Comparison of ENCODE assay signal across 29 cellular contexts in genomic region chr2:24494415-24494814, GRCh38. TPM values are rescaled to one million over a fixed set of nuclear protein-coding genes. Genes with fewer than 3 reads are reported as not detected.
DNase-seq lines count a peak whose midpoint lies in the region; ATAC-seq and TF ChIP-seq lines count a peak whose summit lies in the region.
"Had no signal": no experiment of that assay in that cellular context is flagged by ENCODE, and none has a peak within 500 bp of the region (broad histone marks: within the 10 kb centered on the region; RNA-seq: fewer than 3 reads in every experiment).

No MANE protein-coding gene starts in this region.

- H3K9ac ChIP-seq in Loucy (ENCODE audit: low read depth, low read length, poor library complexity, severe bottlenecking) (no peak overlapping the region), H9 (ENCODE audit: extremely low read depth, insufficient read length, low read length) (no peak overlapping the region)
- H3K9ac ChIP-seq: BLaER1 had no signal

- no peak overlapping the region for H3K27ac ChIP-seq in H9 (ENCODE audit: insufficient read length, low read depth, low read length)
- H3K27ac ChIP-seq: BLaER1, breast epithelium, Peyer's patch, right lobe of liver had no signal

- H3K9me3 ChIP-seq in Loucy (ENCODE audit: insufficient read depth, low read depth, low read length) (no peaks in the 10 kb centered on the region), H9 (ENCODE audit: control insufficient read depth, low read depth, low read length) (no peaks in the 10 kb centered on the region)
- H3K9me3 ChIP-seq: BLaER1, breast epithelium, Caco-2, Peyer's patch, right lobe of liver, tibial nerve had no signal

- H3K18ac ChIP-seq in H9 (ENCODE audit: insufficient read length, low read depth, low read length) = no peak overlapping the region

- H2BK20ac ChIP-seq in H9 (ENCODE audit: low read depth, low read length, poor library complexity, severe bottlenecking) = no peak overlapping the region

- H3K27me3 Mint-ChIP-seq in CD14-positive monocyte (ENCODE audit: low read depth in 3 of 3) = peaks cover 0 to 3% (median 0%) of the 10 kb centered on the region in 3 donors
- no peaks in the 10 kb centered on the region for H3K27me3 Mint-ChIP-seq in effector memory CD8-positive, alpha-beta T cell
- H3K27me3 Mint-ChIP-seq in nephron (ENCODE audit: low read depth) = no peaks in the 10 kb centered on the region
- H3K27me3 Mint-ChIP-seq in H9 (ENCODE audit: low read depth) = peaks cover 16% of the 10 kb centered on the region
- H3K27me3 Mint-ChIP-seq: IgD-negative memory B cell had no signal

- H3K4me3 ChIP-seq in Loucy (ENCODE audit: low read length, poor library complexity, severe bottlenecking) = peak overlapping the region; percentile 85
- H3K4me3 ChIP-seq: BLaER1, Peyer's patch, right lobe of liver, tibial nerve had no signal

- H4K8ac ChIP-seq in H9 (replicated peaks; ENCODE audit: insufficient read length, low read depth, low read length) = no peak overlapping the region

- no peak overlapping the region for H2BK15ac ChIP-seq in H9 (ENCODE audit: low read depth, low read length)

- H3K27ac Mint-ChIP-seq in CD14-positive monocyte (peak overlapping the region in 6 of 7 donors; percentile 10 to 92 (median 86)), nephron (peak overlapping the region in 2 of 3 experiments; percentile 56 to 84), H9 (no peak overlapping the region)
- peak overlapping the region; percentile 94 to 97 for H3K27ac Mint-ChIP-seq in effector memory CD8-positive, alpha-beta T cell
- H3K27ac Mint-ChIP-seq: activated CD8-positive, alpha-beta T cell treated with anti-CD3 and anti-CD28 coated beads, Interleukin-2, amount 10 ng/mL, durations not matched to agents 7 days and 5 days; activated naive CD4-positive, alpha-beta T cell treated with anti-CD3 and anti-CD28 coated beads, Interleukin-2, amount 50 U/mL, for 72 hours; activated T-helper 2 cell treated with anti-CD3 and anti-CD28 coated beads, Interferon-gamma antibody, Interleukin-2, Interleukin-4, amounts not matched to agents 10 μg/mL and 5 μg/mL and 100 μg/mL, durations not matched to agents 14 hours and 24 hours and 36 hours; progenitor cell of endocrine pancreas had no signal

- H3K79me1 ChIP-seq in H9 (ENCODE audit: insufficient read depth, low read depth, low read length, poor library complexity, severe bottlenecking) = no peaks in the 10 kb centered on the region

- no peaks in the 10 kb centered on the region for H3K9me2 ChIP-seq in Loucy (replicated peaks; ENCODE audit: low read depth, low read length)

- H4K91ac ChIP-seq in H9 (ENCODE audit: insufficient read length, low read depth, low read length) = no peak overlapping the region

- TF ChIP-seq CTCF in CD14-positive monocyte (IDR thresholded peaks at IDR 0.05) = no peak
- TF ChIP-seq CTCF in Loucy (conservative IDR thresholded peaks at IDR 0.05; ENCODE audit: low read length) = no peak
- no peak for TF ChIP-seq CTCF in nephron (IDR thresholded peaks at IDR 0.05; ENCODE audit: unreplicated experiment in 3 of 3)
- TF ChIP-seq CTCF in H9 (conservative IDR thresholded peaks at IDR 0.05) = no peak

- H2BK5ac ChIP-seq in H9 (ENCODE audit: insufficient read length, low read length) = no peak overlapping the region

- H4K5ac ChIP-seq in H9 (ENCODE audit: insufficient read length, low read depth, low read length) = no peak overlapping the region

- intact Hi-C loops in CD14-positive monocyte (cut with micrococcal nuclease) = loop anchor here (5.0 kb wide), 2 partner anchors 37 to 42 kb away; no protein-coding TSS in a partner anchor

- peaks cover 32% of the 10 kb centered on the region for H4K20me1 ChIP-seq in Loucy (ENCODE audit: insufficient read depth, low read length, poor library complexity, severe bottlenecking)
- no peaks in the 10 kb centered on the region for H4K20me1 ChIP-seq in H9 (ENCODE audit: control insufficient read depth, insufficient read depth, insufficient read length)

- H3K79me2 ChIP-seq in Loucy (ENCODE audit: insufficient read depth, low read length) (peaks cover 78% of the 10 kb centered on the region), H9 (ENCODE audit: insufficient read depth, low read length) (no peaks in the 10 kb centered on the region)

- ATAC-seq in effector memory CD8-positive, alpha-beta T cell (replicated peaks) = no peak
- ATAC-seq: activated CD8-positive, alpha-beta T cell treated with anti-CD3 and anti-CD28 coated beads, Interleukin-2, amount 10 ng/mL, durations not matched to agents 7 days and 5 days; activated naive CD4-positive, alpha-beta T cell treated with anti-CD3 and anti-CD28 coated beads, Interleukin-2, amount 50 U/mL, for 72 hours; left lobe of liver; right lobe of liver had no signal

- H3K36me3 Mint-ChIP-seq in CD14-positive monocyte = no peaks in the 10 kb centered on the region
- peaks cover 17% of the 10 kb centered on the region for H3K36me3 Mint-ChIP-seq in effector memory CD8-positive, alpha-beta T cell (ENCODE audit: insufficient read depth)
- no peaks in the 10 kb centered on the region for H3K36me3 Mint-ChIP-seq in nephron (ENCODE audit: low read depth)
- H3K36me3 Mint-ChIP-seq in H9 (ENCODE audit: insufficient read depth in 1 of 3, low read depth in 3 of 3) = no peaks in the 10 kb centered on the region
- H3K36me3 Mint-ChIP-seq: IgD-negative memory B cell had no signal

- no peak overlapping the region for H3K56ac ChIP-seq in H9 (ENCODE audit: insufficient read length, low read depth, low read length)

- no peak overlapping the region for H3K4me3 Mint-ChIP-seq in CD14-positive monocyte
- H3K4me3 Mint-ChIP-seq in effector memory CD8-positive, alpha-beta T cell = peak overlapping the region; percentile 89 to 92
- H3K4me3 Mint-ChIP-seq in nephron = peak overlapping the region; percentile 89 to 96 (median 93)
- no peak overlapping the region for H3K4me3 Mint-ChIP-seq in H9
- H3K4me3 Mint-ChIP-seq: activated CD8-positive, alpha-beta T cell treated with anti-CD3 and anti-CD28 coated beads, Interleukin-2, amount 10 ng/mL, durations not matched to agents 7 days and 5 days had no signal

- H3K4me1 ChIP-seq in Loucy (ENCODE audit: insufficient read depth, low read length, poor library complexity, severe bottlenecking) = peaks cover 66% of the 10 kb centered on the region
- H3K4me1 ChIP-seq in H9 (ENCODE audit: insufficient read depth, low read length) = peaks cover 5% of the 10 kb centered on the region
- H3K4me1 ChIP-seq: breast epithelium had no signal

- no CpG with 5 or more reads among the region's 7 CpGs for WGBS in H9 (ENCODE audit: extremely low coverage, insufficient read length, low lambda C conversion rate)

- H3K23ac ChIP-seq in H9 (ENCODE audit: insufficient read length, low read depth, low read length) = no peak overlapping the region

- no peak overlapping the region for H2BK12ac ChIP-seq in H9 (ENCODE audit: insufficient read length, low read depth, low read length)

- no peak overlapping the region for H2AK5ac ChIP-seq in H9 (ENCODE audit: insufficient read length, low read length)

- H3K4ac ChIP-seq in H9 (ENCODE audit: low read depth, low read length) = no peak overlapping the region

- no peak overlapping the region for H3T11ph ChIP-seq in H9 (ENCODE audit: low read length)

- no peak overlapping the region for H3K14ac ChIP-seq in H9 (ENCODE audit: insufficient read depth, low read length)

- peaks cover 13% of the 10 kb centered on the region for H3K23me2 ChIP-seq in H9 (ENCODE audit: insufficient read length, low read depth, low read length, poor library complexity, severe bottlenecking)

- peaks cover 51% of the 10 kb centered on the region for H3K4me1 Mint-ChIP-seq in CD14-positive monocyte
- H3K4me1 Mint-ChIP-seq in effector memory CD8-positive, alpha-beta T cell (ENCODE audit: low read depth in 2 of 2) = peaks cover 50 to 66% of the 10 kb centered on the region in 2 donors
- peaks cover 66% of the 10 kb centered on the region for H3K4me1 Mint-ChIP-seq in nephron
- peaks cover 24 to 33% of the 10 kb centered on the region in 2 experiments for H3K4me1 Mint-ChIP-seq in H9

- no peaks in the 10 kb centered on the region for H3K36me3 ChIP-seq in Loucy (ENCODE audit: insufficient read depth, low read length)
- H3K36me3 ChIP-seq: BLaER1, breast epithelium, Peyer's patch, right lobe of liver, tibial nerve had no signal

- H2AFZ ChIP-seq in Loucy (ENCODE audit: low read length) (no peak overlapping the region), H9 (ENCODE audit: low read length) (no peak overlapping the region)

- DNase-seq in CD14-positive monocyte (ENCODE audit: low spot score) = no peak
- DNase-seq in effector memory CD8-positive, alpha-beta T cell = no peak
- no peak for DNase-seq in activated CD8-positive, alpha-beta memory T cell treated with anti-CD3 and anti-CD28 coated beads for 24 hours
- DNase-seq in NCI-H524 treated with DMSO at 0.1 percent for 48 hours (lab: John Stamatoyannopoulos, UW) = no peak
- DNase-seq in H9 = no peak
- no peak for DNase-seq in SHP77 (lab: John Stamatoyannopoulos, UW)
- DNase-seq: activated CD8-positive, alpha-beta T cell treated with anti-CD3 and anti-CD28 coated beads, Interleukin-2, amount 10 ng/mL, durations not matched to agents 7 days and 5 days; amygdala; Caco-2; DMS79; effector CD4-positive, alpha-beta T cell; GDM1; NCI-H1092; NCI-H1694; NCI-H226; nucleus accumbens; Peyer's patch; right lobe of liver; SHP77 treated with DMSO at 0.1 percent for 48 hours had no signal

- H3K27me3 ChIP-seq in Loucy (ENCODE audit: insufficient read depth, low read length, poor library complexity, severe bottlenecking) (no peaks in the 10 kb centered on the region), H9 (ENCODE audit: insufficient read depth, low read length) (peaks cover 4% of the 10 kb centered on the region; the same call in 1 of the 2 replicates)
- H3K27me3 ChIP-seq: breast epithelium, Peyer's patch, right lobe of liver, tibial nerve had no signal

- no peaks in the 10 kb centered on the region for H3K9me3 Mint-ChIP-seq in CD14-positive monocyte
- H3K9me3 Mint-ChIP-seq in effector memory CD8-positive, alpha-beta T cell = no peaks in the 10 kb centered on the region
- H3K9me3 Mint-ChIP-seq in nephron = no peaks in the 10 kb centered on the region
- no peaks in the 10 kb centered on the region; a peak in 1 of 5 replicates for H3K9me3 Mint-ChIP-seq in H9
- H3K9me3 Mint-ChIP-seq: activated naive CD4-positive, alpha-beta T cell treated with anti-CD3 and anti-CD28 coated beads, Interleukin-2, amount 50 U/mL, for 72 hours; activated T-helper 2 cell treated with anti-CD3 and anti-CD28 coated beads, Interferon-gamma antibody, Interleukin-2, Interleukin-4, amounts not matched to agents 10 μg/mL and 5 μg/mL and 100 μg/mL, durations not matched to agents 14 hours and 24 hours and 36 hours; IgD-negative memory B cell had no signal

- peak overlapping the region; percentile 89 for H3K4me2 ChIP-seq in Loucy (ENCODE audit: low read depth, low read length, poor library complexity, severe bottlenecking)
- no peak overlapping the region for H3K4me2 ChIP-seq in H9 (ENCODE audit: insufficient read depth, insufficient read length, low read length)
- H3K4me2 ChIP-seq: BLaER1 had no signal

- H3F3A ChIP-seq in Loucy (ENCODE audit: low read depth) = 0 out of 2 replicates have a peak, but pooled peaks cover 8% of the 10 kb centered on the region

- no peak overlapping the region for H2BK120ac ChIP-seq in H9 (ENCODE audit: low read depth, low read length, poor library complexity, severe bottlenecking)

RNA-seq across cellular contexts. Expression of gene NCOA1, which starts 3.4 kb away (rescaled TPM):
- polyA plus RNA-seq in CD14-positive monocyte = 10 to 100 TPM in 1 of 2 donors, 1 to 10 TPM in 1; 7.3 to 10.2 TPM
- total RNA-seq in H9 (2021) = 14.0 and 14.8 TPM in 2 replicates

Comparison
In these comparisons a context has a peak if more than half of its experiments do, and no peak if none do; other contexts are left out.
1. H3K27ac Mint-ChIP-seq: peak in CD14-positive monocyte (6 of 7), effector memory CD8-positive, alpha-beta T cell (2 of 2) and nephron (2 of 3); none in H9 (0 of 3).
2. H3K4me3 Mint-ChIP-seq: peak in effector memory CD8-positive, alpha-beta T cell (2 of 2) and nephron (3 of 3); none in CD14-positive monocyte (0 of 2) and H9 (0 of 2).